In the genomic region with DNA sequence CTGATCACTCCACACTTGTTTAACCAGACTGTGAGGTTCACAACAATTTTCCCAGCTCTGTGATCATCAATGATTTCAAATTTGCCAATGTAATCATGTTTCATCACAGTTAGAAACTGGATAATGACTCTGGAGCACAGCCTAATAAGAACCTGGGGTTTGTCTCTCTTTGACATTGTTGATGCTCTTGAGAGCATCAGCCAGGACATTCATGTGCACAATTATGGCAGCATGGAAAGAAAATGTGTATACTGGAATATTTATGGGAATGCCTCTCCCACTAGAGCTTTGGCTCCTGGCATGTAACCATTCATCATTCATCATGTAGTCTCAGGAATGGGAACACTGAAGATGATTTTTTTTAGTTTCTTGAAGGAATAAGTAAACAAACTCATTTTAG, we compare ENCODE assay signal across 26 cellular contexts.
"Had no signal": no experiment of that assay in that cellular context is flagged by ENCODE, and none has a peak within 500 bp of the region (broad histone marks: within the 10 kb centered on the region; RNA-seq: fewer than 3 reads in every experiment).

No MANE protein-coding gene starts in this region.

- H3K4me3 ChIP-seq: stomach, suprapubic skin, testis, thoracic aorta, thyroid gland, tibial artery, tibial nerve, transverse colon, upper lobe of left lung, upper lobe of right lung, uterus, vagina had no signal

- DNase-seq: stimulated activated CD4-positive, alpha-beta T cell treated with anti-CD3 and anti-CD28 coated beads, Interleukin-2, amount 100 ng/mL, for 48 hours; stimulated activated CD4-positive, alpha-beta T cell treated with anti-CD3 and anti-CD28 coated beads, Interleukin-4, amount 100 ng/mL, for 1 hour; stimulated activated CD4-positive, alpha-beta T cell treated with anti-CD3 and anti-CD28 coated beads, Interleukin-4, amount 100 ng/mL, for 24 hours; stimulated activated CD4-positive, alpha-beta T cell treated with anti-CD3 and anti-CD28 coated beads, Interleukin-4, amount 100 ng/mL, for 4 hours; stimulated activated CD8-positive, alpha-beta memory T cell treated with anti-CD3 and anti-CD28 coated beads, Interleukin-4, amount 100 ng/mL, for 48 hours; stimulated activated naive B cell treated with anti-CD40 and anti-IgM and Interleukin-4, amounts not matched to agents 10 μg/mL and 1 μg/mL and 100 μg/mL, for 72 hours; stimulated activated naive CD4-positive, alpha-beta T cell; stimulated activated naive CD4-positive, alpha-beta T cell treated with Interleukin-2 at 50 U/mL for 16 hours; stimulated activated naive CD8-positive, alpha-beta T cell treated with anti-CD3 and anti-CD28 coated beads, Interleukin-15, amount 100 ng/mL, for 72 hours; stimulated activated naive CD8-positive, alpha-beta T cell treated with anti-CD3 and anti-CD28 coated beads, Interleukin-15, Interleukin-2, amounts not matched to agents 100 U/mL and 50 U/mL, for 24 hours; stomach; substantia nigra; testis; thyroid gland; tibial artery; transverse colon; trophoblast cell; upper lobe of left lung; upper lobe of right lung; uterus had no signal

- ATAC-seq: stimulated activated effector memory CD8-positive, alpha-beta T cell treated with anti-CD3 and anti-CD28 coated beads, Interleukin-12 subunit alpha, Interleukin-12 subunit beta, amount 100 ng/mL, for 72 hours; stimulated activated memory B cell treated with anti-CD40 and anti-IgM and Interleukin-4, amounts not matched to agents 10 μg/mL and 1 μg/mL and 100 μg/mL, for 72 hours; stimulated activated naive B cell treated with anti-CD40 and anti-IgM and Interleukin-4, amounts not matched to agents 10 μg/mL and 1 μg/mL and 100 μg/mL, for 72 hours; stimulated activated naive CD8-positive, alpha-beta T cell treated with anti-CD3 and anti-CD28 coated beads, Interleukin-15, amount 100 ng/mL, for 72 hours; stimulated activated naive CD8-positive, alpha-beta T cell treated with anti-CD3 and anti-CD28 coated beads, Interleukin-15, Interleukin-2, amounts not matched to agents 100 U/mL and 50 U/mL, for 24 hours; upper lobe of right lung had no signal
